16 cellular contexts compared by ENCODE assay signal in genomic region chr14:94103554-94104165, GRCh38.
"Had no signal": no experiment of that assay in that cellular context is flagged by ENCODE, and none has a peak within 500 bp of the region (broad histone marks: within the 10 kb centered on the region; RNA-seq: fewer than 3 reads in every experiment).

No MANE protein-coding gene starts in this region.

- ATAC-seq: gastroesophageal sphincter, left ventricle myocardium superior had no signal

- H3K27me3 ChIP-seq: brain microvascular endothelial cell, gastroesophageal sphincter, tibial nerve had no signal

- H3K27ac ChIP-seq: brain microvascular endothelial cell, gastroesophageal sphincter, tibial nerve had no signal

- DNase-seq: activated CD4-positive, alpha-beta memory T cell treated with anti-CD3 and anti-CD28 coated beads for 36 hours; activated CD4-positive, alpha-beta T cell treated with anti-CD3 and anti-CD28 coated beads for 48 hours; activated naive CD4-positive, alpha-beta T cell treated with anti-CD3 and anti-CD28 coated beads for 36 hours; activated naive CD8-positive, alpha-beta T cell treated with anti-CD3 and anti-CD28 coated beads, Interleukin-2, amount 10 ng/mL, durations not matched to agents 7 days and 5 days; activated T-cell treated with anti-CD3 and anti-CD28 coated beads, Interleukin-2, amount 50 U/mL, for 48 hours; amniotic stem cell; brain microvascular endothelial cell; cortex of kidney; left ventricle myocardium superior; mammary epithelial cell; midbrain; naive thymus-derived CD4-positive, alpha-beta T cell; retina; stimulated activated CD4-positive, alpha-beta T cell treated with anti-CD3 and anti-CD28 coated beads, Interleukin-12 subunit alpha, Interleukin-12 subunit beta, amount 100 ng/mL, for 4 hours had no signal

- H3K9me3 ChIP-seq: gastroesophageal sphincter, tibial nerve had no signal

- H3K4me3 ChIP-seq: gastroesophageal sphincter, tibial nerve had no signal

- H3K36me3 ChIP-seq: brain microvascular endothelial cell had no signal

- H3K4me1 ChIP-seq: gastroesophageal sphincter, tibial nerve had no signal
